ENCODE assay signal across 8 cellular contexts in the genomic region with DNA sequence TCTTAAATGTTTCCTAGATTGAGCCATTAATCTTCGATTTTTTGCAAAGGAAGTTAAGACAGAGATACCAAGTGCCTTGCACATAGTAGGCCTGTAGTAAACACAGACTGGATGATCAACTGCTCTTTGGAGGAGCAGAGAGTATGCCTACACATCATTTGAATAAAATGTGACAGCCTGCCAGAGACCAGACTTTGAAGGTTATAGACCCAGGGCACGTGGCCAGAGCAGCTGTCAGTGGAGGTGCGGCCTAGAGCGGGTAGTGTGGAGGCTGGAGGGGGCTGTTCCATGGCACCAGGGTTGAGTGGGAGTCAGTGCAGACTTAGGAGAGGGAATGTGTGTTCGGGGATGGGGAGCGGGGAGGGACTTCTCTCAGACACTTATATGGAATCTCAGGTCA.
DNase-seq lines count a peak whose midpoint lies in the region; ATAC-seq and TF ChIP-seq lines count a peak whose summit lies in the region.

No MANE protein-coding gene starts in this region.

- no peak for DNase-seq in activated CD4-positive, alpha-beta T cell treated with anti-CD3 and anti-CD28 coated beads, Interleukin-2, amount 10 ng/mL, durations not matched to agents 7 days and 5 days
- DNase-seq in activated CD4-positive, alpha-beta T cell treated with anti-CD3 and anti-CD28 coated beads, Interleukin-2, amount 50 U/mL, for 4 hours: no peak
- DNase-seq in astrocyte of the hippocampus (ENCODE audit: low read depth, low spot score): peak; percentile 84
- DNase-seq in left lobe of liver (ENCODE audit: low spot score): no peak
- DNase-seq in type B pancreatic cell (ENCODE audit: extremely low spot score, unreplicated experiment): no peak
- DNase-seq in activated CD4-positive, alpha-beta T cell treated with anti-CD3 and anti-CD28 coated beads, Interleukin-2, amount 50 U/mL, for 48 hours: no peak

- H3K9me3 Mint-ChIP-seq in activated CD4-positive, alpha-beta T cell treated with anti-CD3 and anti-CD28 coated beads, Interleukin-2, amount 10 ng/mL, durations not matched to agents 7 days and 5 days: no peaks in the 10 kb centered on the region
- no peaks in the 10 kb centered on the region for H3K9me3 Mint-ChIP-seq in type B pancreatic cell

- no peaks in the 10 kb centered on the region for H3K27me3 Mint-ChIP-seq in activated CD4-positive, alpha-beta T cell treated with anti-CD3 and anti-CD28 coated beads, Interleukin-2, amount 10 ng/mL, durations not matched to agents 7 days and 5 days
- H3K27me3 Mint-ChIP-seq in type B pancreatic cell: no peaks in the 10 kb centered on the region

- TF ChIP-seq CTCF in type B pancreatic cell (conservative IDR thresholded peaks at IDR 0.05): no peak

- peak overlapping the region; percentile 47 for H3K4me3 Mint-ChIP-seq in activated CD4-positive, alpha-beta T cell treated with anti-CD3 and anti-CD28 coated beads, Interleukin-2, amount 10 ng/mL, durations not matched to agents 7 days and 5 days
- peak overlapping the region; percentile 69 for H3K4me3 Mint-ChIP-seq in type B pancreatic cell

- peaks cover 28% of the 10 kb centered on the region for H3K36me3 Mint-ChIP-seq in activated CD4-positive, alpha-beta T cell treated with anti-CD3 and anti-CD28 coated beads, Interleukin-2, amount 10 ng/mL, durations not matched to agents 7 days and 5 days (ENCODE audit: low read depth)
- H3K36me3 Mint-ChIP-seq in type B pancreatic cell: peaks cover 5% of the 10 kb centered on the region

- POLR2A ChIA-PET in activated CD4-positive, alpha-beta T cell treated with anti-CD3 and anti-CD28 coated beads, Interleukin-2, amount 10 ng/mL, durations not matched to agents 7 days and 5 days (lab: Charles Lee): no interaction called here

- ATAC-seq in left lobe of liver: peak; percentile 67
- no peak for ATAC-seq in GM18909 (IDR thresholded peaks at IDR 0.05; ENCODE audit: poor library complexity, unreplicated experiment)
- no peak for ATAC-seq in GM19455 (IDR thresholded peaks at IDR 0.05; ENCODE audit: unreplicated experiment)

- H3K4me1 Mint-ChIP-seq in activated CD4-positive, alpha-beta T cell treated with anti-CD3 and anti-CD28 coated beads, Interleukin-2, amount 10 ng/mL, durations not matched to agents 7 days and 5 days: peaks cover 94% of the 10 kb centered on the region
- H3K4me1 Mint-ChIP-seq in type B pancreatic cell (ENCODE audit: unreplicated experiment): peaks cover 81% of the 10 kb centered on the region

- CTCF ChIA-PET in activated CD4-positive, alpha-beta T cell treated with anti-CD3 and anti-CD28 coated beads, Interleukin-2, amount 10 ng/mL, durations not matched to agents 7 days and 5 days (lab: Charles Lee): interaction anchor here (0.6 to 1.8 kb wide), 4 partner anchors 10 to 45 kb away, joined by 3 to 6 read pairs (median 3); no protein-coding TSS in a partner anchor

- H3K27ac Mint-ChIP-seq in activated CD4-positive, alpha-beta T cell treated with anti-CD3 and anti-CD28 coated beads, Interleukin-2, amount 10 ng/mL, durations not matched to agents 7 days and 5 days: peak overlapping the region; percentile 76
- H3K27ac Mint-ChIP-seq in type B pancreatic cell: peak overlapping the region; percentile 98
